In the genomic region with DNA sequence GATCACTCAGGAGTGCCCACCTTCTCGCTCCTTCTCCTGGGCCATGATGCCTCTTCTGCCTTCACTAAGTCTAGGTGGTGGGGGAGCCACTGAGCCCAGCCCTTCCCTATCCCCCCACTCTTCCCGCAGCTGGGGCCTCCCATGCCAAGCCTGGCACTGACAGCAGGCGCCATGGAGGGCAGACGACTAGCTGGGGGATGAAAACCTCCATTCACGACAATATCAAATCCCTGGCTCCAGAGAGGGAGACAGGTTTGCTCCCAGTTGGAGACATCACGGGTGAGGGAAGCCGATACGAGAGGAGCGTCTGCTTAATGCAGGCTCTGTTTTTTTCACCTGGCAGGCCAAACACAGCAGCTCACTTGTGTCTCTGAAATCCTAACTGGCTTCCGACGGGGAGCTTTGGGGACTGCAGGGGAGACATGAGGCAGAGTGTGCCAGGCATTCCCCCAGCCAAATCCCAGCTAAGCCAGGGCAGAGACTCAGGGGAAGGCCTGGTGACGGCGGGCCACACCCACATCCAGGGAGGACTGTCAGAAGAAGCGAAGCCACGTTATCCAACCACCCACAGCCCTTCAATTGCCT, we compare ENCODE assay signal across 22 cellular contexts.
"Had no signal": no experiment of that assay in that cellular context is flagged by ENCODE, and none has a peak within 500 bp of the region (broad histone marks: within the 10 kb centered on the region; RNA-seq: fewer than 3 reads in every experiment).

No MANE protein-coding gene starts in this region.

- H3K27ac ChIP-seq: cardiac muscle cell, left lung, pancreas, stomach, transverse colon had no signal

- H3K9me3 Mint-ChIP-seq: activated B cell treated with CpG ODN at 0.5 μM for 24 hours; activated naive CD4-positive, alpha-beta T cell treated with anti-CD3 and anti-CD28 coated beads for 36 hours; activated T-cell treated with anti-CD3 and anti-CD28 coated beads, Interleukin-2, amount 50 U/mL, for 72 hours; immature natural killer cell; natural killer cell; stimulated activated effector memory CD8-positive, alpha-beta T cell treated with anti-CD3 and anti-CD28 coated beads, Interleukin-12 subunit alpha, Interleukin-12 subunit beta, amount 100 ng/mL, for 72 hours; T-helper 1 cell treated with Interleukin-12 subunit alpha and Interleukin-12 subunit beta and Interleukin-4 antibody, amounts not matched to agents 30 μg/mL and 1 μg/mL, for 36 hours had no signal

- H3K27ac Mint-ChIP-seq: activated B cell treated with CpG ODN at 0.5 μM for 24 hours; activated CD4-positive, alpha-beta T cell treated with anti-CD3 and anti-CD28 coated beads for 36 hours; activated naive CD4-positive, alpha-beta T cell treated with anti-CD3 and anti-CD28 coated beads for 36 hours; activated T-cell treated with anti-CD3 and anti-CD28 coated beads, Interleukin-2, amount 50 U/mL, for 72 hours; immature natural killer cell; natural killer cell; stimulated activated effector memory CD8-positive, alpha-beta T cell treated with anti-CD3 and anti-CD28 coated beads, Interleukin-12 subunit alpha, Interleukin-12 subunit beta, amount 100 ng/mL, for 72 hours; T-helper 1 cell treated with Interleukin-12 subunit alpha and Interleukin-12 subunit beta and Interleukin-4 antibody, amounts not matched to agents 30 μg/mL and 1 μg/mL, for 36 hours had no signal

- H3K9me3 ChIP-seq: left lung, pancreas, stomach, transverse colon had no signal

- H3K36me3 ChIP-seq: cardiac muscle cell, left lung, pancreas, stomach, transverse colon had no signal

- ATAC-seq: activated CD4-positive, alpha-beta T cell treated with anti-CD3 and anti-CD28 coated beads for 36 hours; activated T-cell treated with anti-CD3 and anti-CD28 coated beads, Interleukin-2, amount 50 U/mL, for 72 hours; esophagus mucosa; left lung; natural killer cell; pancreas; right cardiac atrium; stimulated activated effector memory CD8-positive, alpha-beta T cell treated with anti-CD3 and anti-CD28 coated beads, Interleukin-12 subunit alpha, Interleukin-12 subunit beta, amount 100 ng/mL, for 72 hours had no signal

- DNase-seq: activated B cell treated with CpG ODN at 0.5 μM for 24 hours; activated CD4-positive, alpha-beta T cell treated with anti-CD3 and anti-CD28 coated beads for 36 hours; activated CD4-positive, alpha-beta T cell treated with anti-CD3 and anti-CD28 coated beads, Interleukin-2, amount 50 U/mL, for 48 hours; activated effector memory CD4-positive, alpha-beta T cell treated with Interleukin-2 at 50 U/mL for 16 hours; activated naive CD4-positive, alpha-beta T cell treated with anti-CD3 and anti-CD28 coated beads for 36 hours; activated T-cell treated with anti-CD3 and anti-CD28 coated beads, Interleukin-2, amount 50 U/mL, for 72 hours; effector memory CD4-positive, alpha-beta T cell; foreskin melanocyte; immature natural killer cell; left lung; natural killer cell; right cardiac atrium; stimulated activated CD4-positive, alpha-beta T cell treated with anti-CD3 and anti-CD28 coated beads, Interleukin-1b, Interleukin-23, amount 100 ng/mL, for 48 hours; stomach; T1000; transverse colon had no signal

- H3K4me1 Mint-ChIP-seq: activated B cell treated with CpG ODN at 0.5 μM for 24 hours had no signal

- H3K27me3 ChIP-seq: cardiac muscle cell, left lung, pancreas, stomach, transverse colon had no signal

- H3K4me1 ChIP-seq: pancreas had no signal

- H3K4me3 Mint-ChIP-seq: activated B cell treated with CpG ODN at 0.5 μM for 24 hours; activated CD4-positive, alpha-beta T cell treated with anti-CD3 and anti-CD28 coated beads for 36 hours; activated naive CD4-positive, alpha-beta T cell treated with anti-CD3 and anti-CD28 coated beads for 36 hours; activated T-cell treated with anti-CD3 and anti-CD28 coated beads, Interleukin-2, amount 50 U/mL, for 72 hours; immature natural killer cell; natural killer cell; stimulated activated effector memory CD8-positive, alpha-beta T cell treated with anti-CD3 and anti-CD28 coated beads, Interleukin-12 subunit alpha, Interleukin-12 subunit beta, amount 100 ng/mL, for 72 hours; T-helper 1 cell treated with Interleukin-12 subunit alpha and Interleukin-12 subunit beta and Interleukin-4 antibody, amounts not matched to agents 30 μg/mL and 1 μg/mL, for 36 hours had no signal

- H3K36me3 Mint-ChIP-seq: immature natural killer cell; natural killer cell; stimulated activated effector memory CD8-positive, alpha-beta T cell treated with anti-CD3 and anti-CD28 coated beads, Interleukin-12 subunit alpha, Interleukin-12 subunit beta, amount 100 ng/mL, for 72 hours had no signal

- H3K4me3 ChIP-seq: cardiac muscle cell, left lung, lung, pancreas, stomach, transverse colon had no signal
